10 cellular contexts compared by ENCODE assay signal in the genomic region with DNA sequence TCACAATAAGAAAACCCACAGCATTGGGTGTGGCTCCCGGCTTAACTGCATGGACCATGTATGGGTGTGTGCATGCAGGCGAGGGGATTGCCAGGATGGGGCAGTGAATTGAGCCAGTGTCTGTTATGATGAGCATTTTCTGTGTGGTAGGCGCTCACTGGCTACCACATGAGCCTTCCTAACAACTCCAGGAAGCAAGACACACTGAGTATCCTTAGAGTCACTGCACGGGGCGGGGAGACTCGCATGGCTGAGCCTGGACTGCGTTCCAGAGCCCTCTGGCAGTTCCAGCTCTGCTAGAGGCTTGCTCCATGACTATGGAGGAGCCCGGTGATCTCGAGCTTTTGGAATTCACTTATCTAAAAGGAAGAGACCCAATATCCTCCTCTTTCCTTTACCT.
A peak's percentile ranks its signal among the peaks of the same experiment; 100 is the strongest.
DNase-seq lines count a peak whose midpoint lies in the region; ATAC-seq and TF ChIP-seq lines count a peak whose summit lies in the region.
"Had no signal": no experiment of that assay in that cellular context is flagged by ENCODE, and none has a peak within 500 bp of the region (broad histone marks: within the 10 kb centered on the region; RNA-seq: fewer than 3 reads in every experiment).

No MANE protein-coding gene starts in this region.

- H3K27me3 ChIP-seq in endodermal cell (ENCODE audit: control insufficient read depth, insufficient read depth, low read length, poor library complexity, severe bottlenecking) = no peaks in the 10 kb centered on the region
- H3K27me3 ChIP-seq: ovary had no signal

- H3K4me3 Mint-ChIP-seq in endodermal cell = no peak overlapping the region
- H3K4me3 Mint-ChIP-seq in activated CD8-positive, alpha-beta T cell treated with anti-CD3 and anti-CD28 coated beads, Interleukin-2, amount 10 ng/mL, durations not matched to agents 7 days and 5 days = no peak overlapping the region
- no peak overlapping the region for H3K4me3 Mint-ChIP-seq in activated CD4-positive, alpha-beta T cell treated with anti-CD3 and anti-CD28 coated beads, Interleukin-2, amount 10 ng/mL, durations not matched to agents 24 days and 14 days

- H3K4me1 Mint-ChIP-seq in endodermal cell = peaks cover 35% of the 10 kb centered on the region
- peaks cover 16% of the 10 kb centered on the region for H3K4me1 Mint-ChIP-seq in activated CD8-positive, alpha-beta T cell treated with anti-CD3 and anti-CD28 coated beads, Interleukin-2, amount 10 ng/mL, durations not matched to agents 7 days and 5 days (ENCODE audit: low read depth)
- H3K4me1 Mint-ChIP-seq in activated CD4-positive, alpha-beta T cell treated with anti-CD3 and anti-CD28 coated beads, Interleukin-2, amount 10 ng/mL, durations not matched to agents 24 days and 14 days = peaks cover 18% of the 10 kb centered on the region

- H3K9ac ChIP-seq in endodermal cell (ENCODE audit: extremely low read depth, low read length, poor library complexity, severe bottlenecking) = no peak overlapping the region

- H3K9me3 Mint-ChIP-seq in endodermal cell = no peaks in the 10 kb centered on the region
- no peaks in the 10 kb centered on the region for H3K9me3 Mint-ChIP-seq in activated CD8-positive, alpha-beta T cell treated with anti-CD3 and anti-CD28 coated beads, Interleukin-2, amount 10 ng/mL, durations not matched to agents 7 days and 5 days (ENCODE audit: insufficient read depth)
- no peaks in the 10 kb centered on the region for H3K9me3 Mint-ChIP-seq in activated CD4-positive, alpha-beta T cell treated with anti-CD3 and anti-CD28 coated beads, Interleukin-2, amount 10 ng/mL, durations not matched to agents 24 days and 14 days

- peak overlapping the region; percentile 84 for H3K27ac ChIP-seq in endodermal cell (ENCODE audit: low read depth, low read length)
- H3K27ac ChIP-seq: ovary had no signal

- peaks cover 16% of the 10 kb centered on the region for H3K4me1 ChIP-seq in endodermal cell (ENCODE audit: control insufficient read depth, insufficient read depth, low read length)

- peak overlapping the region; percentile 78 for H3K27ac Mint-ChIP-seq in endodermal cell
- H3K27ac Mint-ChIP-seq in activated CD8-positive, alpha-beta T cell treated with anti-CD3 and anti-CD28 coated beads, Interleukin-2, amount 10 ng/mL, durations not matched to agents 7 days and 5 days = no peak overlapping the region
- no peak overlapping the region for H3K27ac Mint-ChIP-seq in activated CD4-positive, alpha-beta T cell treated with anti-CD3 and anti-CD28 coated beads, Interleukin-2, amount 10 ng/mL, durations not matched to agents 24 days and 14 days

- CTCF ChIA-PET in activated CD8-positive, alpha-beta T cell treated with anti-CD3 and anti-CD28 coated beads, Interleukin-2, amount 10 ng/mL, durations not matched to agents 7 days and 5 days (lab: Charles Lee) = interaction anchor here (0.8 kb wide), 1 partner anchor 276 kb away, joined by 3 read pairs; no protein-coding TSS in a partner anchor

- POLR2A ChIA-PET in activated CD8-positive, alpha-beta T cell treated with anti-CD3 and anti-CD28 coated beads, Interleukin-2, amount 10 ng/mL, durations not matched to agents 7 days and 5 days (lab: Charles Lee) = no interaction called here

- peaks cover 9% of the 10 kb centered on the region for H3K36me3 Mint-ChIP-seq in endodermal cell (ENCODE audit: low read depth)
- no peaks in the 10 kb centered on the region for H3K36me3 Mint-ChIP-seq in activated CD8-positive, alpha-beta T cell treated with anti-CD3 and anti-CD28 coated beads, Interleukin-2, amount 10 ng/mL, durations not matched to agents 7 days and 5 days (ENCODE audit: low read depth)
- H3K36me3 Mint-ChIP-seq in activated CD4-positive, alpha-beta T cell treated with anti-CD3 and anti-CD28 coated beads, Interleukin-2, amount 10 ng/mL, durations not matched to agents 24 days and 14 days (ENCODE audit: low read depth) = peaks cover 2% of the 10 kb centered on the region

- no peak overlapping the region for H3K4me3 ChIP-seq in endodermal cell (ENCODE audit: low read length)
- H3K4me3 ChIP-seq: ovary had no signal

- H3K9me3 ChIP-seq in endodermal cell (ENCODE audit: control insufficient read depth, low read length) = peaks cover 5% of the 10 kb centered on the region
- H3K9me3 ChIP-seq: ovary had no signal

- TF ChIP-seq CTCF in endodermal cell (conservative IDR thresholded peaks at IDR 0.05) = no peak

- no peaks in the 10 kb centered on the region for H3K36me3 ChIP-seq in endodermal cell (ENCODE audit: control insufficient read depth, insufficient read depth, low read length)
- H3K36me3 ChIP-seq: ovary had no signal

- peak; percentile 79 for DNase-seq in EH (ENCODE audit: low read depth)
- DNase-seq in NCI-H69 (lab: John Stamatoyannopoulos, UW) = peak; percentile 73
- DNase-seq in endodermal cell = peak; percentile 75
- DNase-seq in mucosa of gallbladder (ENCODE audit: low spot score) = peak; percentile 37
- no peak for DNase-seq in activated CD8-positive, alpha-beta T cell treated with anti-CD3 and anti-CD28 coated beads, Interleukin-2, amount 10 ng/mL, durations not matched to agents 7 days and 5 days
- DNase-seq in NCI-H82 (lab: John Stamatoyannopoulos, UW) = no peak
- no peak for DNase-seq in activated CD4-positive, alpha-beta T cell treated with anti-CD3 and anti-CD28 coated beads, Interleukin-2, amount 10 ng/mL, durations not matched to agents 24 days and 14 days
- DNase-seq: activated T-cell treated with anti-CD3 and anti-CD28 coated beads, Interleukin-2, amount 50 U/mL, for 48 hours had no signal

- no peaks in the 10 kb centered on the region for H3K27me3 Mint-ChIP-seq in endodermal cell (ENCODE audit: insufficient read depth)
- no peaks in the 10 kb centered on the region for H3K27me3 Mint-ChIP-seq in activated CD8-positive, alpha-beta T cell treated with anti-CD3 and anti-CD28 coated beads, Interleukin-2, amount 10 ng/mL, durations not matched to agents 7 days and 5 days (ENCODE audit: low read depth)
- no peaks in the 10 kb centered on the region for H3K27me3 Mint-ChIP-seq in activated CD4-positive, alpha-beta T cell treated with anti-CD3 and anti-CD28 coated beads, Interleukin-2, amount 10 ng/mL, durations not matched to agents 24 days and 14 days

- 66 to 77% methylated on average over 7 to 9 of the region's 9 CpGs for WGBS in endodermal cell (ENCODE audit: insufficient coverage in 1 of 2, insufficient read length in 1 of 2), 2 experiments

- ATAC-seq in activated CD8-positive, alpha-beta T cell treated with anti-CD3 and anti-CD28 coated beads, Interleukin-2, amount 10 ng/mL, durations not matched to agents 7 days and 5 days = no peak
- ATAC-seq in GM19023 (IDR thresholded peaks at IDR 0.05; ENCODE audit: unreplicated experiment) = no peak

- intact Hi-C loops in activated CD4-positive, alpha-beta T cell treated with anti-CD3 and anti-CD28 coated beads, Interleukin-2, amount 10 ng/mL, durations not matched to agents 24 days and 14 days (cut with micrococcal nuclease) = loop anchor here (10.0 kb wide), 1 partner anchor 274 kb away; no protein-coding TSS in a partner anchor

Comparison
In these comparisons a context has a peak if more than half of its experiments do, and no peak if none do; other contexts are left out.
1. DNase-seq: peak in EH (single experiment), NCI-H69 (single experiment), endodermal cell (single experiment) and mucosa of gallbladder (single experiment); none in activated CD8-positive, alpha-beta T cell treated with anti-CD3 and anti-CD28 coated beads, Interleukin-2, amount 10 ng/mL, durations not matched to agents 7 days and 5 days (single experiment), NCI-H82 (single experiment) and activated CD4-positive, alpha-beta T cell treated with anti-CD3 and anti-CD28 coated beads, Interleukin-2, amount 10 ng/mL, durations not matched to agents 24 days and 14 days (single experiment).